1 cellular context compared by ENCODE assay signal in genomic region chr12:59111873-59112272, GRCh38.
TF ChIP-seq lines count a peak whose summit lies in the region.

No MANE protein-coding gene starts in this region.

TF ChIP-seq in HEK293, 187 proteins besides CTCF, POLR2A, EP300 and RAD21 (continued from another document):
- peak; percentile 69 for TF ChIP-seq ATF2 (tag by site-specific recombination; IDR thresholded peaks at IDR 0.05; ENCODE audit: low read depth)
- TF ChIP-seq PRDM2 (tag by site-specific recombination; IDR thresholded peaks at IDR 0.05; ENCODE audit: borderline replicate concordance): no peak
